15 cellular contexts compared by ENCODE assay signal in genomic region chr9:36823934-36824333, GRCh38.
DNase-seq lines count a peak whose midpoint lies in the region; ATAC-seq and TF ChIP-seq lines count a peak whose summit lies in the region.
"Had no signal": no experiment of that assay in that cellular context is flagged by ENCODE, and none has a peak within 500 bp of the region (broad histone marks: within the 10 kb centered on the region; RNA-seq: fewer than 3 reads in every experiment).

No MANE protein-coding gene starts in this region.

- H3K4me3 Mint-ChIP-seq in chondrocyte (ENCODE audit: unreplicated experiment) = no peak overlapping the region
- no peak overlapping the region for H3K4me3 Mint-ChIP-seq in CD4-positive, alpha-beta T cell
- H3K4me3 Mint-ChIP-seq: CD8-positive, alpha-beta T cell; GM23338; H9 had no signal

- no peaks in the 10 kb centered on the region for H3K36me3 Mint-ChIP-seq in chondrocyte (ENCODE audit: low read depth)
- H3K36me3 Mint-ChIP-seq in CD4-positive, alpha-beta T cell (ENCODE audit: low read depth) = no peaks in the 10 kb centered on the region
- H3K36me3 Mint-ChIP-seq: CD8-positive, alpha-beta T cell had no signal

- peaks cover 58% of the 10 kb centered on the region for H3K27me3 Mint-ChIP-seq in chondrocyte (ENCODE audit: low read depth)
- peaks cover 28% of the 10 kb centered on the region for H3K27me3 Mint-ChIP-seq in CD4-positive, alpha-beta T cell

- ATAC-seq in RWPE2 (ENCODE audit: low read depth) (no peak), sciatic nerve (no peak), HG03095 (IDR thresholded peaks at IDR 0.05; ENCODE audit: unreplicated experiment) (no peak)
- ATAC-seq in CD4-positive, alpha-beta T cell (ENCODE audit: poor library complexity) = no peak
- ATAC-seq: CD8-positive, alpha-beta T cell; GM23338; HCT116 had no signal

- intact Hi-C loops in sciatic nerve (cut with DNase I) = no loop called here
- intact Hi-C loops in CD4-positive, alpha-beta T cell (cut with DNase I, micrococcal nuclease) = no loop called here

- H3K4me3 ChIP-seq in RWPE2 (ENCODE audit: severe bottlenecking) = no peak overlapping the region
- H3K4me3 ChIP-seq: GM23338 had no signal

- DNase-seq in RWPE2 (ENCODE audit: low spot score) (peak; percentile 29), chondrocyte (ENCODE audit: low spot score) (peak; percentile 30), mesenteric fat pad (ENCODE audit: low spot score) (peak; percentile 49), sciatic nerve (ENCODE audit: low spot score) (peak; percentile 8), SK-N-DZ (ENCODE audit: low spot score) (no peak)
- DNase-seq in CD4-positive, alpha-beta T cell = no peak
- DNase-seq: C1 segment of cervical spinal cord; Caco-2; CD8-positive, alpha-beta T cell; DMS153; DND-41; H9 had no signal

- peaks cover 4% of the 10 kb centered on the region for H3K9me3 Mint-ChIP-seq in chondrocyte (ENCODE audit: low read depth)
- H3K9me3 Mint-ChIP-seq in CD4-positive, alpha-beta T cell = no peaks in the 10 kb centered on the region
- H3K9me3 Mint-ChIP-seq: CD8-positive, alpha-beta T cell; GM23338; H9 had no signal

- H3K27ac Mint-ChIP-seq in chondrocyte (ENCODE audit: unreplicated experiment) = no peak overlapping the region
- H3K27ac Mint-ChIP-seq in CD4-positive, alpha-beta T cell = no peak overlapping the region
- H3K27ac Mint-ChIP-seq: CD8-positive, alpha-beta T cell; GM23338; H9 had no signal

- no peak for TF ChIP-seq CTCF in RWPE2 (IDR thresholded peaks at IDR 0.05; ENCODE audit: poor library complexity, severe bottlenecking)
- TF ChIP-seq CTCF in chondrocyte (IDR thresholded peaks at IDR 0.05) = no peak
- TF ChIP-seq CTCF in CD4-positive, alpha-beta T cell (IDR thresholded peaks at IDR 0.05) = no peak

- H3K4me1 Mint-ChIP-seq in chondrocyte (ENCODE audit: low read depth) = no peaks in the 10 kb centered on the region
- H3K4me1 Mint-ChIP-seq in CD4-positive, alpha-beta T cell (ENCODE audit: low read depth) = no peaks in the 10 kb centered on the region

- POLR2A ChIA-PET in CD4-positive, alpha-beta T cell (lab: Charles Lee) = no interaction called here

- no peaks in the 10 kb centered on the region for H3K27me3 ChIP-seq in RWPE2 (ENCODE audit: insufficient read depth, poor library complexity, severe bottlenecking)
- peaks cover 6% of the 10 kb centered on the region for H3K27me3 ChIP-seq in CD4-positive, alpha-beta T cell (ENCODE audit: control insufficient read depth, insufficient read depth, low read length)

- CTCF ChIA-PET in CD4-positive, alpha-beta T cell (lab: Charles Lee) = no interaction called here

- no peaks in the 10 kb centered on the region for H3K36me3 ChIP-seq in RWPE2 (ENCODE audit: low read depth)

- no peaks in the 10 kb centered on the region for H3K9me3 ChIP-seq in RWPE2 (ENCODE audit: severe bottlenecking)
- H3K9me3 ChIP-seq in CD4-positive, alpha-beta T cell (ENCODE audit: control insufficient read depth, low read length) = no peaks in the 10 kb centered on the region
- H3K9me3 ChIP-seq: Caco-2 had no signal

- no peak overlapping the region for H3K27ac ChIP-seq in RWPE2 (ENCODE audit: poor library complexity, severe bottlenecking)
- H3K27ac ChIP-seq in CD4-positive, alpha-beta T cell (ENCODE audit: low read depth, low read length) = no peak overlapping the region

- H3K4me1 ChIP-seq in RWPE2 (ENCODE audit: insufficient read depth, poor library complexity, severe bottlenecking) = no peaks in the 10 kb centered on the region

Comparison
In these comparisons a context has a peak if more than half of its experiments do, and no peak if none do; other contexts are left out.
1. DNase-seq: peak in RWPE2 (single experiment), chondrocyte (single experiment), mesenteric fat pad (single experiment) and sciatic nerve (single experiment); none in SK-N-DZ (single experiment) and CD4-positive, alpha-beta T cell (0 of 10).